In genomic region chr7:133542209-133542780, GRCh38 we compare ENCODE assay signal across 18 cellular contexts.
"Had no signal": no experiment of that assay in that cellular context is flagged by ENCODE, and none has a peak within 500 bp of the region (broad histone marks: within the 10 kb centered on the region; RNA-seq: fewer than 3 reads in every experiment).

No MANE protein-coding gene starts in this region.

- H3K4me1 Mint-ChIP-seq: stimulated activated memory B cell treated with anti-CD40 and anti-IgM and Interleukin-4, amounts not matched to agents 10 μg/mL and 1 μg/mL and 100 μg/mL, for 72 hours had no signal

- ATAC-seq: left colon; psoas muscle; right lobe of liver; stimulated activated memory B cell treated with anti-CD40 and anti-IgM and Interleukin-4, amounts not matched to agents 10 μg/mL and 1 μg/mL and 100 μg/mL, for 72 hours had no signal

- H2AFZ ChIP-seq: hepatocyte had no signal

- H3K4me3 Mint-ChIP-seq: nephron; stimulated activated memory B cell treated with anti-CD40 and anti-IgM and Interleukin-4, amounts not matched to agents 10 μg/mL and 1 μg/mL and 100 μg/mL, for 72 hours had no signal

- H3K27me3 Mint-ChIP-seq: naive B cell; stimulated activated memory B cell treated with anti-CD40 and anti-IgM and Interleukin-4, amounts not matched to agents 10 μg/mL and 1 μg/mL and 100 μg/mL, for 72 hours had no signal

- DNase-seq: colonic mucosa; dermis blood vessel endothelial cell; effector CD4-positive, alpha-beta T cell; foreskin melanocyte; head of caudate nucleus; left colon; mesendoderm; naive B cell; psoas muscle; retina; right lobe of liver; stimulated activated CD4-positive, alpha-beta T cell treated with anti-CD3 and anti-CD28 coated beads, Interleukin-4, amount 100 ng/mL, for 1 hour; stimulated activated CD8-positive, alpha-beta memory T cell treated with anti-CD3 and anti-CD28 coated beads, Interleukin-4, amount 100 ng/mL, for 48 hours; trophoblast cell had no signal

- H3K4me2 ChIP-seq: hepatocyte had no signal

- H3K4me3 ChIP-seq: colonic mucosa, hepatocyte, psoas muscle, right lobe of liver had no signal

- H3K79me2 ChIP-seq: hepatocyte had no signal

- H3K9me3 ChIP-seq: colonic mucosa, neutrophil, psoas muscle, right lobe of liver had no signal

- H3K9me3 Mint-ChIP-seq: nephron; stimulated activated memory B cell treated with anti-CD40 and anti-IgM and Interleukin-4, amounts not matched to agents 10 μg/mL and 1 μg/mL and 100 μg/mL, for 72 hours had no signal

- H3K27me3 ChIP-seq: colonic mucosa, hepatocyte, neutrophil, right lobe of liver had no signal

- H3K4me1 ChIP-seq: colonic mucosa, psoas muscle, right lobe of liver had no signal

- H3K36me3 ChIP-seq: colonic mucosa, neutrophil, right lobe of liver had no signal

- H3K27ac Mint-ChIP-seq: nephron; stimulated activated memory B cell treated with anti-CD40 and anti-IgM and Interleukin-4, amounts not matched to agents 10 μg/mL and 1 μg/mL and 100 μg/mL, for 72 hours had no signal

- H3K27ac ChIP-seq: colonic mucosa, hepatocyte, neutrophil, psoas muscle, right lobe of liver had no signal
